In genomic region chr2:230503798-230504197, GRCh38 we compare ENCODE assay signal across 25 cellular contexts.
DNase-seq lines count a peak whose midpoint lies in the region; ATAC-seq and TF ChIP-seq lines count a peak whose summit lies in the region.
"Had no signal": no experiment of that assay in that cellular context is flagged by ENCODE, and none has a peak within 500 bp of the region (broad histone marks: within the 10 kb centered on the region; RNA-seq: fewer than 3 reads in every experiment).

No MANE protein-coding gene starts in this region.

- DNase-seq in EH (ENCODE audit: low read depth) = peak; percentile 15
- peak; percentile 13 for DNase-seq in ELR (ENCODE audit: low read depth)
- DNase-seq in activated B cell treated with CpG ODN at 0.5 μM for 24 hours = no peak
- no peak for DNase-seq in right lobe of liver
- DNase-seq in HuH-7 (ENCODE audit: low spot score) = no peak
- DNase-seq in effector memory CD8-positive, alpha-beta T cell = no peak
- DNase-seq in activated effector memory CD4-positive, alpha-beta T cell treated with anti-CD3 and anti-CD28 coated beads, Interleukin-2, amount 50 U/mL, for 16 hours = no peak
- DNase-seq: CD8-positive, alpha-beta T cell; DMS79 treated with DMSO at 0.1 percent for 48 hours; Kasumi-1; NCI-H1092 treated with DMSO at 0.1 percent for 48 hours; NCI-H1436; NCI-H187; NCI-H2081 treated with DMSO at 0.1 percent for 48 hours; NCI-H2171; NCI-H345; NCI-H524; NCI-H748 treated with DMSO at 0.1 percent for 48 hours; SIG-M5 had no signal

- H3K27ac Mint-ChIP-seq in activated B cell treated with CpG ODN at 0.5 μM for 24 hours = peak overlapping the region; percentile 37
- H3K27ac Mint-ChIP-seq in effector memory CD8-positive, alpha-beta T cell = no peak overlapping the region
- H3K27ac Mint-ChIP-seq: CD8-positive, alpha-beta T cell had no signal

- H3K27me3 ChIP-seq in right lobe of liver = no peaks in the 10 kb centered on the region

- ATAC-seq in activated B cell treated with CpG ODN at 0.5 μM for 24 hours (ENCODE audit: low read depth) (no peak), right lobe of liver (peak in 3 of 4 donors; percentile 14 to 61 (median 37)), GM19463 (IDR thresholded peaks at IDR 0.05; ENCODE audit: unreplicated experiment) (no peak)
- no peak for ATAC-seq in effector memory CD8-positive, alpha-beta T cell (replicated peaks)
- ATAC-seq: CD8-positive, alpha-beta T cell; GM12878; HCT116; K562 had no signal

- H3K4me3 ChIP-seq in right lobe of liver = no peak overlapping the region
- H3K4me3 ChIP-seq: GM12878, K562, SK-N-MC had no signal

- TF ChIP-seq CTCF in activated B cell treated with CpG ODN at 0.5 μM for 24 hours (IDR thresholded peaks at IDR 0.05) = no peak
- no peak for TF ChIP-seq CTCF in right lobe of liver (IDR thresholded peaks at IDR 0.05)

- H3K9me3 ChIP-seq in right lobe of liver = no peaks in the 10 kb centered on the region

- peak overlapping the region in 1 of 3 donors; percentile 74 for H3K27ac ChIP-seq in right lobe of liver
- H3K27ac ChIP-seq: C4-2B, SK-N-MC had no signal

- no peak overlapping the region for H3K4me3 Mint-ChIP-seq in activated B cell treated with CpG ODN at 0.5 μM for 24 hours
- no peak overlapping the region for H3K4me3 Mint-ChIP-seq in effector memory CD8-positive, alpha-beta T cell
- H3K4me3 Mint-ChIP-seq: CD8-positive, alpha-beta T cell had no signal

- H3K36me3 Mint-ChIP-seq in activated B cell treated with CpG ODN at 0.5 μM for 24 hours (ENCODE audit: low read depth) = peaks cover 81% of the 10 kb centered on the region
- H3K36me3 Mint-ChIP-seq in effector memory CD8-positive, alpha-beta T cell (ENCODE audit: insufficient read depth) = peaks cover 43% of the 10 kb centered on the region

- H3K36me3 ChIP-seq in right lobe of liver = peaks cover 0 to 6% (median 0%) of the 10 kb centered on the region in 4 donors

- TF ChIP-seq POLR2A in right lobe of liver (IDR thresholded peaks at IDR 0.05) = no peak

- POLR2A ChIA-PET in activated B cell treated with CpG ODN at 0.5 μM for 24 hours (lab: Charles Lee) = interaction anchor here (1.3 kb wide), 1 partner anchor 79 kb away, joined by 6 read pairs; no protein-coding TSS in a partner anchor

- intact Hi-C loops in activated B cell treated with CpG ODN at 0.5 μM for 24 hours (cut with micrococcal nuclease) (loop anchor here (2.0 kb wide), 1 partner anchor 13 kb away; no protein-coding TSS in a partner anchor), right lobe of liver (cut with DNase I) (no loop called here)

- CTCF ChIA-PET in activated B cell treated with CpG ODN at 0.5 μM for 24 hours (lab: Charles Lee) = interaction anchor here (0.8 kb wide), 1 partner anchor 158 kb away, joined by 3 read pairs; no protein-coding TSS in a partner anchor

- H3K4me1 ChIP-seq in right lobe of liver = peaks cover 0 to 51% (median 0%) of the 10 kb centered on the region in 4 donors

- H3K4me1 Mint-ChIP-seq in activated B cell treated with CpG ODN at 0.5 μM for 24 hours = peaks cover 42% of the 10 kb centered on the region
- peaks cover 6 to 12% of the 10 kb centered on the region in 2 donors for H3K4me1 Mint-ChIP-seq in effector memory CD8-positive, alpha-beta T cell (ENCODE audit: low read depth in 2 of 2)

- no peaks in the 10 kb centered on the region for H3K27me3 Mint-ChIP-seq in activated B cell treated with CpG ODN at 0.5 μM for 24 hours
- no peaks in the 10 kb centered on the region for H3K27me3 Mint-ChIP-seq in effector memory CD8-positive, alpha-beta T cell

- H3K9me3 Mint-ChIP-seq in activated B cell treated with CpG ODN at 0.5 μM for 24 hours = no peaks in the 10 kb centered on the region
- H3K9me3 Mint-ChIP-seq in effector memory CD8-positive, alpha-beta T cell = no peaks in the 10 kb centered on the region
- H3K9me3 Mint-ChIP-seq: CD8-positive, alpha-beta T cell had no signal

Comparison
In these comparisons a context has a peak if more than half of its experiments do, and no peak if none do; other contexts are left out.
1. DNase-seq: peak in EH (single experiment) and ELR (single experiment); none in activated B cell treated with CpG ODN at 0.5 μM for 24 hours (single experiment), right lobe of liver (0 of 3), HuH-7 (single experiment), effector memory CD8-positive, alpha-beta T cell (0 of 3) and activated effector memory CD4-positive, alpha-beta T cell treated with anti-CD3 and anti-CD28 coated beads, Interleukin-2, amount 50 U/mL, for 16 hours (single experiment).
2. ATAC-seq: peak in right lobe of liver (3 of 4); none in activated B cell treated with CpG ODN at 0.5 μM for 24 hours (single experiment), effector memory CD8-positive, alpha-beta T cell (single experiment) and GM19463 (single experiment).